Comparison of ENCODE assay signal across 8 cellular contexts in the genomic region with DNA sequence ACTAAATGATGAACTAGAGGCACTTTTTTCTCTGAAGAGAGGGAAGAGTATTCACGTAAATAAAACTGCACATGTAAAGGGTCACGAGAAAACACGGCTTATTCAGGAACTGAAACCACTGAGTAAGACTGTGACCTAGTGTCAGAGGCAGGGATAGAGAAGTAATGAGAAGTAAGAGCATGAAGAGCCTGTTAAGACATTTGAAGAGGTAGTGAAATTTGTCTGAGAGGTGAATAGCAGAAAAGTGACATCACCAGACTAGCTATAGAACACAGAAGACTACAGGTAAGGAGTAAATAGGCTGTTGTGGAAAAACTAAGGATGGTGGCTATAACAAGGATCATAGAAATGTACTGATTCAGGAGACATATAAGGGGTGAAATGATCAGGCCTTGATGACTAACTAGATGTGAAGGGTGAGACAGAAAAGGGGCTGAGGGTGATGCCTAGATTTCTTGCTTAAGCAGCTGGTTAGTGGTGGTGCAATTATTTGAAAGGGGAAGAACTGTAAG.
DNase-seq lines count a peak whose midpoint lies in the region; ATAC-seq, FAIRE-seq and TF ChIP-seq lines count a peak whose summit lies in the region.

No MANE protein-coding gene starts in this region.

- no peaks in the 10 kb centered on the region for H4K20me1 ChIP-seq in BLaER1

- no peak for FAIRE-seq in bronchial epithelial cell (lab: Jason Lieb, UNC)

- DNase-seq in bronchial epithelial cell (ENCODE audit: low read depth) (peak; percentile 32), mesenteric fat pad (ENCODE audit: low spot score) (no peak), T-helper 9 cell (no peak), glutamatergic neuron (no peak)
- DNase-seq in activated effector memory CD4-positive, alpha-beta T cell treated with Interleukin-2 at 50 U/mL for 16 hours, result no peak

- H3K4me1 Mint-ChIP-seq in glutamatergic neuron (ENCODE audit: low read depth, unreplicated experiment), result no peaks in the 10 kb centered on the region

- peaks cover 22% of the 10 kb centered on the region for H3K9me3 ChIP-seq in BLaER1

- peak overlapping the region; percentile 23; the same call in 1 of the 2 replicates for H3K4me2 ChIP-seq in BLaER1

- no peaks in the 10 kb centered on the region for H3K27me3 ChIP-seq in BLaER1
- no peaks in the 10 kb centered on the region for H3K27me3 ChIP-seq in bronchial epithelial cell (ENCODE audit: control insufficient read depth, insufficient read depth, low read length)

- ATAC-seq in GM19351 (IDR thresholded peaks at IDR 0.05; ENCODE audit: unreplicated experiment) (peak; percentile 99), HG03196 (IDR thresholded peaks at IDR 0.05; ENCODE audit: unreplicated experiment) (peak; percentile 98)

- H3K4me1 ChIP-seq in BLaER1, result peaks cover 24% of the 10 kb centered on the region

- H3K27ac Mint-ChIP-seq in glutamatergic neuron (ENCODE audit: unreplicated experiment), result no peak overlapping the region

- no peak for TF ChIP-seq CTCF in bronchial epithelial cell (IDR thresholded peaks at IDR 0.05; ENCODE audit: insufficient read depth, low read length, severe bottlenecking)
- no peak for TF ChIP-seq CTCF in glutamatergic neuron (IDR thresholded peaks at IDR 0.05; ENCODE audit: partially characterized antibody, unreplicated experiment)

- no peaks in the 10 kb centered on the region for H3K9me3 Mint-ChIP-seq in glutamatergic neuron (ENCODE audit: unreplicated experiment)

- no peaks in the 10 kb centered on the region for H3K27me3 Mint-ChIP-seq in glutamatergic neuron (ENCODE audit: unreplicated experiment)

- no peak overlapping the region for H3K4me3 ChIP-seq in BLaER1
- H3K4me3 ChIP-seq in bronchial epithelial cell (ENCODE audit: low read depth, low read length), result no peak overlapping the region

- no peak overlapping the region for H3K9ac ChIP-seq in BLaER1

- H3K36me3 Mint-ChIP-seq in glutamatergic neuron (ENCODE audit: unreplicated experiment), result peaks cover 6% of the 10 kb centered on the region

- H3K36me3 ChIP-seq in BLaER1 (peaks cover 70% of the 10 kb centered on the region), bronchial epithelial cell (ENCODE audit: control insufficient read depth, insufficient read depth, low read length) (peaks cover 4% of the 10 kb centered on the region)

- no peak overlapping the region for H3K4me3 Mint-ChIP-seq in glutamatergic neuron (ENCODE audit: unreplicated experiment)

- H3K27ac ChIP-seq in BLaER1, result no peak overlapping the region
